In the genomic region with DNA sequence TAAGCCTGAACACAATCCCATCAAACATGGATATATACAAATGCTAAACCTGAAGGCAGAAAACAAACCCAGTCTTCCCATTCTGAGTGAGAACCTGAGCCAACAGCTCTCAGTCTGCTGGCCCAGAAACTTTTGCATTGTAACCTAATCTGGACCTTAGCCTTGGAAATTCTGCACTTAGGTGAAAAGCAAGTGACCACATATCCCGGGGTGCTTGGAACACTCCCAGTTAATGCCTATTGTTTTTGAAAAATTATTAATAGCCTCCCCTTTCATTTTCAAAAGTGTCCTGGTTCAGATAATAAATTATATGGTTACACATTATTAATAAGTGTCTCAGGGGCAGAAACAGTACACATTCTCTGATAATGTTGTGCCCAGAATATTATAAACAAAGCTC, we compare ENCODE assay signal across 26 cellular contexts.
"Had no signal": no experiment of that assay in that cellular context is flagged by ENCODE, and none has a peak within 500 bp of the region (broad histone marks: within the 10 kb centered on the region; RNA-seq: fewer than 3 reads in every experiment).

No MANE protein-coding gene starts in this region.

- H3K4me1 ChIP-seq: colonic mucosa, esophagus muscularis mucosa, lower lobe of right lung, prostate gland, right atrium auricular region, stomach, tibial artery had no signal

- H3K4me3 Mint-ChIP-seq: immature natural killer cell; memory B cell; natural killer cell; neural crest cell; stimulated activated effector memory CD8-positive, alpha-beta T cell treated with anti-CD3 and anti-CD28 coated beads, Interleukin-12 subunit alpha, Interleukin-12 subunit beta, amount 100 ng/mL, for 72 hours; type B pancreatic cell had no signal

- H3K27me3 Mint-ChIP-seq: memory B cell, type B pancreatic cell had no signal

- DNase-seq: colonic mucosa; dermis blood vessel endothelial cell; effector memory CD4-positive, alpha-beta T cell; foreskin melanocyte; glutamatergic neuron; heart right ventricle; hippocampal formation; immature natural killer cell; left ventricle myocardium superior; lower lobe of right lung; natural killer cell; stimulated activated CD4-positive, alpha-beta T cell treated with anti-CD3 and anti-CD28 coated beads, Interleukin-2, amount 100 ng/mL, for 24 hours; stimulated activated CD4-positive, alpha-beta T cell treated with anti-CD3 and anti-CD28 coated beads, Interleukin-4, amount 100 ng/mL, for 24 hours; stimulated activated naive CD4-positive, alpha-beta T cell treated with Interleukin-2 at 50 U/mL for 16 hours; stomach; testis; tibial artery had no signal

- H3K36me3 Mint-ChIP-seq: immature natural killer cell; memory B cell; stimulated activated effector memory CD8-positive, alpha-beta T cell treated with anti-CD3 and anti-CD28 coated beads, Interleukin-12 subunit alpha, Interleukin-12 subunit beta, amount 100 ng/mL, for 72 hours; type B pancreatic cell had no signal

- H3K9me3 Mint-ChIP-seq: memory B cell; stimulated activated effector memory CD8-positive, alpha-beta T cell treated with anti-CD3 and anti-CD28 coated beads, Interleukin-12 subunit alpha, Interleukin-12 subunit beta, amount 100 ng/mL, for 72 hours; type B pancreatic cell had no signal

- ATAC-seq: left ventricle myocardium superior; lower lobe of right lung; natural killer cell; sciatic nerve; stimulated activated effector memory CD8-positive, alpha-beta T cell treated with anti-CD3 and anti-CD28 coated beads, Interleukin-12 subunit alpha, Interleukin-12 subunit beta, amount 100 ng/mL, for 72 hours had no signal

- H3K4me1 Mint-ChIP-seq: memory B cell; natural killer cell; stimulated activated effector memory CD8-positive, alpha-beta T cell treated with anti-CD3 and anti-CD28 coated beads, Interleukin-12 subunit alpha, Interleukin-12 subunit beta, amount 100 ng/mL, for 72 hours had no signal

- H3K27ac ChIP-seq: colonic mucosa, esophagus muscularis mucosa, lower lobe of right lung, neutrophil, prostate gland, right atrium auricular region, stomach, testis, tibial artery had no signal

- H3K27me3 ChIP-seq: colonic mucosa, esophagus muscularis mucosa, heart right ventricle, neutrophil, right atrium auricular region, stomach, testis, tibial artery had no signal

- H3K36me3 ChIP-seq: colonic mucosa, esophagus muscularis mucosa, heart right ventricle, lower lobe of right lung, neutrophil, prostate gland, right atrium auricular region, stomach, tibial artery had no signal

- H3K27ac Mint-ChIP-seq: immature natural killer cell; memory B cell; natural killer cell; stimulated activated effector memory CD8-positive, alpha-beta T cell treated with anti-CD3 and anti-CD28 coated beads, Interleukin-12 subunit alpha, Interleukin-12 subunit beta, amount 100 ng/mL, for 72 hours; type B pancreatic cell had no signal

- H3K4me3 ChIP-seq: colonic mucosa, esophagus muscularis mucosa, heart right ventricle, lower lobe of right lung, prostate gland, right atrium auricular region, stomach, testis, tibial artery had no signal

- H3K9me3 ChIP-seq: colonic mucosa, esophagus muscularis mucosa, lower lobe of right lung, neutrophil, prostate gland, right atrium auricular region, stomach, testis, tibial artery had no signal
